Comparison of ENCODE assay signal across 11 cellular contexts in the genomic region with DNA sequence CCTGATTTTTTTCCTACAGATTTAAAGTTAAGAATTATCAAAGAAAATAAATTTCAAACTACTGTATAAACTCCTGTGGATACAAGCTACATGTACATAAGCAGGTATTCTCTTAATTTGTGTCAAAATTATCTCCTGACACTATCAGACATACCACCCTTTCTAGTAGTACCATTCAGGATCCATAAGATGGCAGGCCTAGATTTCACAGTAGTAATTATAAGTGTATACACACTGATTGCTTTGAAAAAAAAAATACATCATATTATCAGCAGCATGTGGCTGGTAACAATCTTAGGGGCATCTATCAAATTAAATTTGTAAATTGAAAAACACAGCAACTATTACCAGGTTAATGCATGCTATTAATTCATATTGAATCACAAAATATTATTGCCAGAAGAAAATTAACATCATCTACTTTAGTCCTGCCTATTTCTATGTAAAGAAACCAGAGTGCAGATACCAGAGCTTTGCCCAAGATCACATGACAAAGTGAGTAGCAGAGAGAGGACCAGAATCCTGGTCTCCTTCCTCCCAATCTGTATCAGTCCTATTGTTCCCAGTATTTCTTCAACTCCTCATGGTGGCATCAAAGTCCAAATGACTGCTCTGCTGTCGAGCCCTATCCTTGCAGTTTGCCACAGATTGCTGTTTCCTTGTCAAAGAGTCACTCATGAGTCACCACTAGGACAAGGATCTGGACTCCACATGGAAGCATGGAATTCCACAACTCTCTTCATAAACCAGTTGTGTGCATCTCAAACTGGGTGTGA. TPM values are rescaled to one million over a fixed set of nuclear protein-coding genes. Genes with fewer than 3 reads are reported as not detected.
DNase-seq lines count a peak whose midpoint lies in the region; ATAC-seq, FAIRE-seq and TF ChIP-seq lines count a peak whose summit lies in the region.
"Had no signal": no experiment of that assay in that cellular context is flagged by ENCODE, and none has a peak within 500 bp of the region (broad histone marks: within the 10 kb centered on the region; RNA-seq: fewer than 3 reads in every experiment).

No MANE protein-coding gene starts in this region.

- H3K27ac ChIP-seq in HepG2 (ENCODE audit: extremely low read length, insufficient read depth, low read length): no peak overlapping the region
- H3K27ac ChIP-seq: coronary artery, thoracic aorta had no signal

- H3K4me3 Mint-ChIP-seq in activated T-helper 17 cell treated with anti-CD3 and anti-CD28 coated beads, Interleukin-2, amount 50 U/mL, for 72 hours: no peak overlapping the region

- no peak overlapping the region for H2AFZ ChIP-seq in HepG2 (ENCODE audit: low read length)

- H3K27me3 Mint-ChIP-seq in activated T-helper 17 cell treated with anti-CD3 and anti-CD28 coated beads, Interleukin-2, amount 50 U/mL, for 72 hours: no peaks in the 10 kb centered on the region

- peak; percentile 38 for TF ChIP-seq CTCF in HepG2 (CRISPR knock-in tag; IDR thresholded peaks at IDR 0.05)

- no peaks in the 10 kb centered on the region for H3K9me3 Mint-ChIP-seq in activated T-helper 17 cell treated with anti-CD3 and anti-CD28 coated beads, Interleukin-2, amount 50 U/mL, for 72 hours

- H3K9ac ChIP-seq in HepG2 (ENCODE audit: insufficient read depth, low read depth, low read length): no peak overlapping the region

- H3K4me2 ChIP-seq in HepG2 (ENCODE audit: low read depth, low read length): no peak overlapping the region

- POLR2A ChIA-PET in HepG2 (lab: Yijun Ruan, JAX): interaction anchor here (1.5 kb wide), 1 partner anchor 13 kb away, joined by 6 read pairs; no protein-coding TSS in a partner anchor

- H4K20me1 ChIP-seq in HepG2 (ENCODE audit: insufficient read depth, low read length): no peaks in the 10 kb centered on the region

- peaks cover 27% of the 10 kb centered on the region for H3K4me1 ChIP-seq in HepG2 (ENCODE audit: insufficient read depth, low read length)

- no peaks in the 10 kb centered on the region for H3K27me3 ChIP-seq in HepG2 (ENCODE audit: control insufficient read depth in 1 of 2, insufficient read depth in 2 of 2, low read length in 2 of 2)

- H3K36me3 Mint-ChIP-seq in activated T-helper 17 cell treated with anti-CD3 and anti-CD28 coated beads, Interleukin-2, amount 50 U/mL, for 72 hours (ENCODE audit: low read depth): no peaks in the 10 kb centered on the region

- BruUV-seq in HepG2 (replicated peaks; lab: Mats Ljungman, UMichigan): no TSS peak

- in situ Hi-C loops in HepG2 (cut with HindIII; ENCODE audit: extremely low pct_ligation_motif_present, low pct_unique_long_range_greater_than_20kb): no loop called here

- no peak overlapping the region for H3K27ac Mint-ChIP-seq in activated T-helper 17 cell treated with anti-CD3 and anti-CD28 coated beads, Interleukin-2, amount 50 U/mL, for 72 hours

- whole genome bisulfite sequencing in HepG2 (ENCODE audit: low lambda C conversion rate): 0% methylated on average over 1 of the region's 1 CpG

- H3K79me2 ChIP-seq in HepG2 (ENCODE audit: insufficient read depth, low read length): no peaks in the 10 kb centered on the region

- ATAC-seq in activated T-helper 17 cell treated with anti-CD3 and anti-CD28 coated beads, Interleukin-2, amount 50 U/mL, for 72 hours (replicated peaks): peak; percentile 66
- ATAC-seq in HepG2 (peak; percentile 90), HG03469 (IDR thresholded peaks at IDR 0.05; ENCODE audit: unreplicated experiment) (no peak)

- TF ChIP-seq EP300 in HepG2 (IDR thresholded peaks at IDR 0.05; ENCODE audit: low read depth in 2 of 2, low read length in 2 of 2) (no peak), HepG2 (CRISPR knock-in tag; IDR thresholded peaks at IDR 0.05; ENCODE audit: borderline replicate concordance) (no peak)

- no peak overlapping the region for H3K4me3 ChIP-seq in HepG2 (replicated peaks in 1 of 3; ENCODE audit: insufficient read depth in 1 of 3, low read depth in 2 of 3, low read length in 3 of 3)
- H3K4me3 ChIP-seq: coronary artery, thoracic aorta had no signal

- intact Hi-C loops in HepG2 (cut with micrococcal nuclease; ENCODE audit: unreplicated experiment): loop anchor here (2.0 kb wide), 1 partner anchor 14 kb away; no protein-coding TSS in a partner anchor

- no peak for TF ChIP-seq POLR2A in HepG2 (IDR thresholded peaks at IDR 0.05; ENCODE audit: insufficient read depth in 1 of 2, low read depth in 2 of 2, low read length in 2 of 2)

- CTCF ChIA-PET in HepG2 (lab: Yijun Ruan, JAX; ENCODE audit: low intra/inter-chr PET ratio, low total read pairs): no interaction called here

- no peaks in the 10 kb centered on the region for H3K4me1 Mint-ChIP-seq in activated T-helper 17 cell treated with anti-CD3 and anti-CD28 coated beads, Interleukin-2, amount 50 U/mL, for 72 hours

- no peaks in the 10 kb centered on the region for H3K36me3 ChIP-seq in HepG2 (replicated peaks in 1 of 2; ENCODE audit: control insufficient read depth in 1 of 2, insufficient read depth in 2 of 2, low read length in 2 of 2)
- H3K36me3 ChIP-seq: thoracic aorta had no signal

- no peaks in the 10 kb centered on the region for H3K9me3 ChIP-seq in HepG2 (ENCODE audit: low read length)
- H3K9me3 ChIP-seq: thoracic aorta had no signal

- peak; percentile 83 for FAIRE-seq in HepG2 (lab: Jason Lieb, UNC)

- DNase-seq in CD1c-positive myeloid dendritic cell (ENCODE audit: extremely low spot score) (peak; percentile 15), HT-29 (ENCODE audit: low spot score) (peak; percentile 52), HepG2 (ENCODE audit: low spot score) (peak; percentile 73), NCI-H2029 treated with DMSO at 0.1 percent for 48 hours (lab: John Stamatoyannopoulos, UW) (no peak)
- DNase-seq in activated effector memory CD4-positive, alpha-beta T cell treated with anti-CD3 and anti-CD28 coated beads, Interleukin-2, amount 50 U/mL, for 16 hours: no peak
- DNase-seq in effector CD8-positive, alpha-beta T cell (lab: John Stamatoyannopoulos, UW): no peak
- DNase-seq: activated CD8-positive, alpha-beta memory T cell treated with anti-CD3 and anti-CD28 coated beads for 24 hours had no signal

- TF ChIP-seq RAD21 in HepG2 (CRISPR knock-in tag; IDR thresholded peaks at IDR 0.05): no peak

TF ChIP-seq in HepG2, 621 proteins besides CTCF, POLR2A, EP300 and RAD21 (continues in another document):
- TF ChIP-seq SYNCRIP (IDR thresholded peaks at IDR 0.05; ENCODE audit: insufficient read depth, low read depth, low read length) (no peak), HNF4A (CRISPR knock-in tag; IDR thresholded peaks at IDR 0.05) (peak; percentile 44)

RNA-seq across cellular contexts. Expression of gene CALM1, which starts 27.7 kb away (rescaled TPM):
- total RNA-seq in HT-29 (2014; rRNA removed; shearing (Covaris generic)): 735 and 752 TPM in 2 replicates
- 100 to 1,000 TPM; 594 to 651 TPM for total RNA-seq in activated T-helper 17 cell treated with anti-CD3 and anti-CD28 coated beads, Interleukin-2, amount 50 U/mL, for 72 hours
- 238 and 346 TPM in 2 replicates for total RNA-seq in HepG2 (2016; rRNA removed; fragmentation: Illumina TruSeq; extraction: Trizol)
- total RNA-seq in HepG2 (2016; cell fraction: cytosol; rRNA removed; fragmentation: Illumina TruSeq; extraction: Trizol; ENCODE audit: low read depth): 29.6 and 47.4 TPM in 2 replicates
- 242 and 366 TPM in 2 replicates for total RNA-seq in HepG2 (2016; cell fraction: insoluble cytoplasmic fraction; rRNA removed; fragmentation: Illumina TruSeq; extraction: Trizol)
- total RNA-seq in HepG2 (2016; cell fraction: membrane; rRNA removed; fragmentation: Illumina TruSeq; extraction: Trizol): 98.2 and 111 TPM in 2 replicates
- total RNA-seq in HepG2 (2016; cell fraction: nucleus; rRNA removed; fragmentation: Illumina TruSeq; extraction: Trizol): 91.7 and 108 TPM in 2 replicates
- 80.5 and 110 TPM in 2 replicates for polyA plus RNA-seq in HepG2 (2011; rRNA removed)
- 96.0 and 112 TPM in 2 replicates for polyA plus RNA-seq in HepG2 (2011; cell fraction: cytosol; rRNA removed)
- 50.1 and 52.3 TPM in 2 replicates for polyA plus RNA-seq in HepG2 (2011; cell fraction: nucleus; rRNA removed)
- polyA plus RNA-seq in HepG2 (2012): 119 and 120 TPM in 2 replicates
- 40.5 and 51.9 TPM in 2 replicates for polyA plus RNA-seq in HepG2 (2016; cell fraction: cytosol; fragmentation: Illumina TruSeq; extraction: Trizol; ENCODE audit: low read depth)
- polyA plus RNA-seq in HepG2 (2016; cell fraction: insoluble cytoplasmic fraction; fragmentation: Illumina TruSeq; extraction: Trizol; ENCODE audit: low read depth): 366 and 395 TPM in 2 replicates
- 92.6 and 101 TPM in 2 replicates for polyA plus RNA-seq in HepG2 (2016; cell fraction: membrane; fragmentation: Illumina TruSeq; extraction: Trizol; ENCODE audit: low read depth)
- 160 and 164 TPM in 2 replicates for polyA plus RNA-seq in HepG2 (2016; cell fraction: nucleus; fragmentation: Illumina TruSeq; extraction: Trizol; ENCODE audit: insufficient read depth, low read depth)
- polyA minus RNA-seq in HepG2 (2011; rRNA and poly(A)+ RNA removed; ENCODE audit: low replicate concordance): 189 and 213 TPM in 2 replicates
- polyA minus RNA-seq in HepG2 (2011; cell fraction: cytosol; rRNA and poly(A)+ RNA removed): 93.2 and 109 TPM in 2 replicates
- polyA minus RNA-seq in HepG2 (2011; cell fraction: nucleus; rRNA and poly(A)+ RNA removed): 128 and 155 TPM in 2 replicates

RNA-seq across cellular contexts. Expression of gene NRDE2, which starts 37.4 kb away (rescaled TPM):
- 7.0 and 10.1 TPM in 2 replicates for total RNA-seq in HT-29 (2014; rRNA removed; shearing (Covaris generic))
- total RNA-seq in activated T-helper 17 cell treated with anti-CD3 and anti-CD28 coated beads, Interleukin-2, amount 50 U/mL, for 72 hours: 10 to 100 TPM; 26.4 to 37.3 TPM
- 12.5 and 16.9 TPM in 2 replicates for total RNA-seq in HepG2 (2016; rRNA removed; fragmentation: Illumina TruSeq; extraction: Trizol)
- total RNA-seq in HepG2 (2016; cell fraction: cytosol; rRNA removed; fragmentation: Illumina TruSeq; extraction: Trizol; ENCODE audit: low read depth): 2.5 and 3.0 TPM in 2 replicates
- 14.5 and 15.2 TPM in 2 replicates for total RNA-seq in HepG2 (2016; cell fraction: insoluble cytoplasmic fraction; rRNA removed; fragmentation: Illumina TruSeq; extraction: Trizol)
- 3.4 and 3.9 TPM in 2 replicates for total RNA-seq in HepG2 (2016; cell fraction: membrane; rRNA removed; fragmentation: Illumina TruSeq; extraction: Trizol)
- 19.1 and 19.5 TPM in 2 replicates for total RNA-seq in HepG2 (2016; cell fraction: nucleus; rRNA removed; fragmentation: Illumina TruSeq; extraction: Trizol)
- polyA plus RNA-seq in HepG2 (2011; rRNA removed): 5.6 TPM in 2 replicates
- polyA plus RNA-seq in HepG2 (2011; cell fraction: cytosol; rRNA removed): 4.7 and 5.4 TPM in 2 replicates
- 12.3 and 13.4 TPM in 2 replicates for polyA plus RNA-seq in HepG2 (2011; cell fraction: nucleus; rRNA removed)
- polyA plus RNA-seq in HepG2 (2012): 5.2 and 6.2 TPM in 2 replicates
- 0.38 and 0.41 TPM in 2 replicates for polyA plus RNA-seq in HepG2 (2016; cell fraction: cytosol; fragmentation: Illumina TruSeq; extraction: Trizol; ENCODE audit: low read depth)
- 9.6 and 10.3 TPM in 2 replicates for polyA plus RNA-seq in HepG2 (2016; cell fraction: insoluble cytoplasmic fraction; fragmentation: Illumina TruSeq; extraction: Trizol; ENCODE audit: low read depth)
- 0.86 and 0.92 TPM in 2 replicates for polyA plus RNA-seq in HepG2 (2016; cell fraction: membrane; fragmentation: Illumina TruSeq; extraction: Trizol; ENCODE audit: low read depth)
- 14.5 and 18.6 TPM in 2 replicates for polyA plus RNA-seq in HepG2 (2016; cell fraction: nucleus; fragmentation: Illumina TruSeq; extraction: Trizol; ENCODE audit: insufficient read depth, low read depth)
- polyA minus RNA-seq in HepG2 (2011; rRNA and poly(A)+ RNA removed; ENCODE audit: low replicate concordance): 9.4 and 26.4 TPM in 2 replicates
- 3.1 and 3.3 TPM in 2 replicates for polyA minus RNA-seq in HepG2 (2011; cell fraction: cytosol; rRNA and poly(A)+ RNA removed)
- polyA minus RNA-seq in HepG2 (2011; cell fraction: nucleus; rRNA and poly(A)+ RNA removed): 24.8 and 25.6 TPM in 2 replicates

Comparison
In these comparisons a context has a peak if more than half of its experiments do, and no peak if none do; other contexts are left out.
1. DNase-seq: peak in CD1c-positive myeloid dendritic cell (single experiment), HT-29 (single experiment) and HepG2 (single experiment); none in activated effector memory CD4-positive, alpha-beta T cell treated with anti-CD3 and anti-CD28 coated beads, Interleukin-2, amount 50 U/mL, for 16 hours (single experiment), NCI-H2029 treated with DMSO at 0.1 percent for 48 hours (single experiment) and effector CD8-positive, alpha-beta T cell (single experiment).